In the genomic region with DNA sequence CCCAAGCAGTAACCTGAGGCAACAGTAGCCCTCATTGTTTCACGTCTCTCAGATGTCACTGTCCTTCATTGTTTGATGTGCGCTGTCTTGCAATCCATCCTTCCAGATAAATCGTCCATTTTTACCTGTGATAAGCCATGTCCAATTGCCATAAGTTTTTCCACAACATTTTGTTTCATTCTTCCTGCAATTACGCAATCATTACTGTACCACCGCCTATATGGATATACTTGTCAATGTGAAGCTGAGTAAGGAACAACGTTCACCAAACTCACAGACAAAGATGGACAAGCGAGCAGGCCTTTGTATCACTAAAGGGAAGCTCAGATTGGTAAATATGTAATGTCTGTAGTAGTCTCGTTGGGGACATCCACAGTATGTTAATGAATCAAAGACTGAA, we compare ENCODE assay signal across 4 cellular contexts.
TF ChIP-seq lines count a peak whose summit lies in the region.
"Not testable (repeated sequence)": the region's sequence is repeated elsewhere in the genome, so short reads cannot be mapped to it uniquely, and the experiment has no call there.

No MANE protein-coding gene starts in this region.

TF ChIP-seq in IMR-90, 13 proteins besides CTCF, POLR2A, EP300 and RAD21:
- TF ChIP-seq CEBPB (IDR thresholded peaks at IDR 0.05; ENCODE audit: low read depth, low read length) = peak; percentile 74

TF ChIP-seq in K562, 482 proteins besides CTCF, POLR2A, EP300 and RAD21:
- not testable (repeated sequence) for TF ChIP-seq CEBPG (CRISPR knock-in tag; IDR thresholded peaks at IDR 0.05)
- TF ChIP-seq CEBPG (tag; conservative IDR thresholded peaks at IDR 0.05 in 1 of 2, IDR thresholded peaks at IDR 0.05 in 1 of 2) (peak in 1 of 2 experiments; percentile 59; a peak in 2 of 4 replicates), CEBPB (tag; IDR thresholded peaks at IDR 0.05) (peak; percentile 61)

TF ChIP-seq in H1, 55 proteins besides CTCF, POLR2A, EP300 and RAD21:
- TF ChIP-seq CEBPB (IDR thresholded peaks at IDR 0.05; ENCODE audit: low read depth, low read length) = peak; percentile 54; the same call in 1 of the 2 replicates
TF ChIP-seq in H1: peak in this region for 1; not testable (repeated sequence) for 54.

TF ChIP-seq in HepG2, 621 proteins besides CTCF, POLR2A, EP300 and RAD21:
- peak; percentile 62 for TF ChIP-seq CEBPB (IDR thresholded peaks at IDR 0.05; ENCODE audit: borderline replicate concordance, low read depth, low read length)
